In the genomic region with DNA sequence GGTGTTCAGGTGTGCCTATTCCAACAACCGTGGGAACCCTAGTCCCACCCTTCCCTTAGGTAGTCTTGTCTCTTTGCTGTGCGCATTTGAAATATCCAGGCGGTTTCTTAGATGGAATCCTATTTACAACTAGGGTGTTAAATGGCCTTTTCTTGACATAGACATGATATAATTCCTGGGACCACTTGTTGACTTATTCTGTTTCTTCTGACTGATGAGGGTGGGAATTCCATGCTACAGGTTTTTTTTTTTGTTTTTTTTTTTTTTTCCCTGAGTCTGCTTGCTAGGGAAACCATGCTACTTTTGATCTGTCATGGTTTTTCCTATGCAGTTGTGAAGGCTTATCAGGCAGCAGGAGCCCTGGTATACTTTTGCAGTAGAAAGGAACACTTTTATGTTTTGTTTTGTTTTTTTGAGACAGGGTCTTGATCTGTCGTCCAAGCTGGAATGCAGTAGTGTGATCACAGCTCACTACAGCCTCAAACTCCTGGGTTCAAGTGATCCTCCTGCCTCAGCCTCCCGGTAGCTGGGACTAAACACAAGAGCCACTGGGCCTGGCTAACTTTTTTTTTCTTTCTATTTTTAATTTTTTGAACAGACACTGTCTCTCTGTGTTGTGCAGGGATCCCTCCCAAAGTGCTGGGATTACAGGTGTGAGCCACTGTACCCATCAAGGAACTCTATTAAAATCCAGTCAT, we compare ENCODE assay signal across 9 cellular contexts. TPM values are rescaled to one million over a fixed set of nuclear protein-coding genes. Genes with fewer than 3 reads are reported as not detected.
DNase-seq lines count a peak whose midpoint lies in the region; ATAC-seq and TF ChIP-seq lines count a peak whose summit lies in the region.
"Had no signal": no experiment of that assay in that cellular context is flagged by ENCODE, and none has a peak within 500 bp of the region (broad histone marks: within the 10 kb centered on the region; RNA-seq: fewer than 3 reads in every experiment).

No MANE protein-coding gene starts in this region.

- ATAC-seq in activated T-cell treated with anti-CD3 and anti-CD28 coated beads, Interleukin-2, amount 50 U/mL, for 72 hours (replicated peaks in 1 of 2) = no peak
- no peak for ATAC-seq in activated naive CD8-positive, alpha-beta T cell treated with anti-CD3 and anti-CD28 coated beads, Interleukin-2, amount 10 ng/mL, durations not matched to agents 7 days and 5 days (ENCODE audit: low read depth)
- ATAC-seq in lower lobe of right lung (no peak), GM21528 (IDR thresholded peaks at IDR 0.05; ENCODE audit: low FRiP score, unreplicated experiment) (no peak), HG02885 (IDR thresholded peaks at IDR 0.05; ENCODE audit: poor library complexity, unreplicated experiment) (no peak)

- peaks cover 2 to 19% of the 10 kb centered on the region in 2 donors for H3K36me3 Mint-ChIP-seq in activated T-cell treated with anti-CD3 and anti-CD28 coated beads, Interleukin-2, amount 50 U/mL, for 72 hours (ENCODE audit: insufficient read depth in 2 of 2)
- peaks cover 11% of the 10 kb centered on the region for H3K36me3 Mint-ChIP-seq in activated naive CD8-positive, alpha-beta T cell treated with anti-CD3 and anti-CD28 coated beads, Interleukin-2, amount 10 ng/mL, durations not matched to agents 7 days and 5 days

- no peaks in the 10 kb centered on the region for H3K27me3 Mint-ChIP-seq in activated T-cell treated with anti-CD3 and anti-CD28 coated beads, Interleukin-2, amount 50 U/mL, for 72 hours (ENCODE audit: low read depth)
- H3K27me3 Mint-ChIP-seq in activated naive CD8-positive, alpha-beta T cell treated with anti-CD3 and anti-CD28 coated beads, Interleukin-2, amount 10 ng/mL, durations not matched to agents 7 days and 5 days = no peaks in the 10 kb centered on the region

- H3K4me3 ChIP-seq in lower lobe of right lung (peak overlapping the region; percentile 92), tibial artery (peak overlapping the region; percentile 89 to 93)

- peak overlapping the region; percentile 80 for H3K27ac Mint-ChIP-seq in activated T-cell treated with anti-CD3 and anti-CD28 coated beads, Interleukin-2, amount 50 U/mL, for 72 hours
- H3K27ac Mint-ChIP-seq in activated naive CD8-positive, alpha-beta T cell treated with anti-CD3 and anti-CD28 coated beads, Interleukin-2, amount 10 ng/mL, durations not matched to agents 7 days and 5 days = peak overlapping the region; percentile 98

- H3K9me3 ChIP-seq in lower lobe of right lung (no peaks in the 10 kb centered on the region), tibial artery (no peaks in the 10 kb centered on the region)

- H3K27ac ChIP-seq in lower lobe of right lung = peak overlapping the region; percentile 96
- peak overlapping the region; percentile 93 to 98 for H3K27ac ChIP-seq in tibial artery

- no peak for DNase-seq in activated T-cell treated with anti-CD3 and anti-CD28 coated beads, Interleukin-2, amount 50 U/mL, for 72 hours
- DNase-seq in activated T-cell treated with anti-CD3 and anti-CD28 coated beads, Interleukin-2, amount 50 U/mL, for 48 hours = no peak
- no peak for DNase-seq in activated naive CD8-positive, alpha-beta T cell treated with anti-CD3 and anti-CD28 coated beads, Interleukin-2, amount 10 ng/mL, durations not matched to agents 7 days and 5 days
- no peak for DNase-seq in lower lobe of right lung
- no peak for DNase-seq in tibial artery
- no peak for DNase-seq in superior temporal gyrus (ENCODE audit: extremely low spot score)
- DNase-seq: DMS 273 treated with DMSO at 0.1 percent for 48 hours had no signal

- POLR2A ChIA-PET in activated naive CD8-positive, alpha-beta T cell treated with anti-CD3 and anti-CD28 coated beads, Interleukin-2, amount 10 ng/mL, durations not matched to agents 7 days and 5 days (lab: Charles Lee) = interaction anchor here (2.6 to 8.9 kb wide), 7 partner anchors 12 to 239 kb away, joined by 6 to 254 read pairs (median 26); partner anchors contain the start of gene RHOG

- H3K27me3 ChIP-seq in lower lobe of right lung (ENCODE audit: low read depth) (no peaks in the 10 kb centered on the region), tibial artery (no peaks in the 10 kb centered on the region)

- no peak for TF ChIP-seq CTCF in lower lobe of right lung (IDR thresholded peaks at IDR 0.05)
- TF ChIP-seq CTCF in tibial artery (IDR thresholded peaks at IDR 0.05) = no peak

- peaks cover 72% of the 10 kb centered on the region for H3K4me1 ChIP-seq in lower lobe of right lung
- H3K4me1 ChIP-seq in tibial artery = peaks cover 0 to 62% (median 51%) of the 10 kb centered on the region in 4 donors

- peak overlapping the region; percentile 100 for H3K4me3 Mint-ChIP-seq in activated T-cell treated with anti-CD3 and anti-CD28 coated beads, Interleukin-2, amount 50 U/mL, for 72 hours
- peak overlapping the region; percentile 99 for H3K4me3 Mint-ChIP-seq in activated naive CD8-positive, alpha-beta T cell treated with anti-CD3 and anti-CD28 coated beads, Interleukin-2, amount 10 ng/mL, durations not matched to agents 7 days and 5 days

- peaks cover 73% of the 10 kb centered on the region for H3K4me1 Mint-ChIP-seq in activated T-cell treated with anti-CD3 and anti-CD28 coated beads, Interleukin-2, amount 50 U/mL, for 72 hours (ENCODE audit: low read depth)
- peaks cover 64% of the 10 kb centered on the region for H3K4me1 Mint-ChIP-seq in activated naive CD8-positive, alpha-beta T cell treated with anti-CD3 and anti-CD28 coated beads, Interleukin-2, amount 10 ng/mL, durations not matched to agents 7 days and 5 days

- H3K9me3 Mint-ChIP-seq in activated T-cell treated with anti-CD3 and anti-CD28 coated beads, Interleukin-2, amount 50 U/mL, for 72 hours = no peaks in the 10 kb centered on the region
- H3K9me3 Mint-ChIP-seq in activated naive CD8-positive, alpha-beta T cell treated with anti-CD3 and anti-CD28 coated beads, Interleukin-2, amount 10 ng/mL, durations not matched to agents 7 days and 5 days = no peaks in the 10 kb centered on the region

- intact Hi-C loops in lower lobe of right lung (cut with DNase I) = loop anchor here (5.0 kb wide), 1 partner anchor 205 kb away; no protein-coding TSS in a partner anchor
- intact Hi-C loops in tibial artery (cut with DNase I; ENCODE audit: low total_unique reads) = loop anchor here (5.0 kb wide), 1 partner anchor 90 kb away; no protein-coding TSS in a partner anchor

- H3K36me3 ChIP-seq in lower lobe of right lung (no peaks in the 10 kb centered on the region), tibial artery (no peaks in the 10 kb centered on the region)

RNA-seq across cellular contexts. Expression of gene STIM1, which starts 1.5 kb away (rescaled TPM):
- total RNA-seq in activated T-cell treated with anti-CD3 and anti-CD28 coated beads, Interleukin-2, amount 50 U/mL, for 72 hours = 100 to 1,000 TPM; 129 to 157 TPM
- 100 to 1,000 TPM in 1 of 2 experiments, 10 to 100 TPM in 1; 98.8 to 101 TPM for total RNA-seq in activated naive CD8-positive, alpha-beta T cell treated with anti-CD3 and anti-CD28 coated beads, Interleukin-2, amount 10 ng/mL, durations not matched to agents 7 days and 5 days
- 59.5 TPM for total RNA-seq in lower lobe of right lung

RNA-seq across cellular contexts. Expression of gene RHOG, which starts 16.2 kb away (rescaled TPM):
- 100 to 1,000 TPM; 196 to 215 TPM for total RNA-seq in activated T-cell treated with anti-CD3 and anti-CD28 coated beads, Interleukin-2, amount 50 U/mL, for 72 hours
- 100 to 1,000 TPM; 154 to 159 TPM for total RNA-seq in activated naive CD8-positive, alpha-beta T cell treated with anti-CD3 and anti-CD28 coated beads, Interleukin-2, amount 10 ng/mL, durations not matched to agents 7 days and 5 days
- total RNA-seq in lower lobe of right lung = 86.5 TPM

RNA-seq across cellular contexts. Expression of gene PGAP2, which starts 48.6 kb away (rescaled TPM):
- 10 to 100 TPM; 37.6 to 45.9 TPM for total RNA-seq in activated T-cell treated with anti-CD3 and anti-CD28 coated beads, Interleukin-2, amount 50 U/mL, for 72 hours
- 10 to 100 TPM; 21.8 to 22.7 TPM for total RNA-seq in activated naive CD8-positive, alpha-beta T cell treated with anti-CD3 and anti-CD28 coated beads, Interleukin-2, amount 10 ng/mL, durations not matched to agents 7 days and 5 days
- total RNA-seq in lower lobe of right lung = 23.8 TPM

RNA-seq across cellular contexts. Expression of gene NUP98, which starts 59.7 kb away (rescaled TPM):
- 100 to 1,000 TPM; 141 to 149 TPM for total RNA-seq in activated T-cell treated with anti-CD3 and anti-CD28 coated beads, Interleukin-2, amount 50 U/mL, for 72 hours
- 10 to 100 TPM; 91.4 to 96.7 TPM for total RNA-seq in activated naive CD8-positive, alpha-beta T cell treated with anti-CD3 and anti-CD28 coated beads, Interleukin-2, amount 10 ng/mL, durations not matched to agents 7 days and 5 days
- total RNA-seq in lower lobe of right lung = 62.3 TPM
